Comparison of ENCODE assay signal across 24 cellular contexts in genomic region chr16:89365996-89366395, GRCh38.
DNase-seq lines count a peak whose midpoint lies in the region; ATAC-seq, FAIRE-seq and TF ChIP-seq lines count a peak whose summit lies in the region.
"Had no signal": no experiment of that assay in that cellular context is flagged by ENCODE, and none has a peak within 500 bp of the region (broad histone marks: within the 10 kb centered on the region; RNA-seq: fewer than 3 reads in every experiment).

No MANE protein-coding gene starts in this region.

- TF ChIP-seq CTCF in keratinocyte (optimal IDR thresholded peaks at IDR 0.05 in 1 of 3, IDR thresholded peaks at IDR 0.05 in 1 of 3, conservative IDR thresholded peaks at IDR 0.05 in 1 of 3; ENCODE audit: extremely low read depth in 1 of 3, insufficient read depth in 2 of 3, low read length in 3 of 3), result no peak

- H3K36me3 ChIP-seq in BLaER1, result peaks cover 32% of the 10 kb centered on the region
- peaks cover 5% of the 10 kb centered on the region for H3K36me3 ChIP-seq in SJCRH30
- H3K36me3 ChIP-seq in keratinocyte (ENCODE audit: control insufficient read depth in 2 of 2, extremely low read depth in 1 of 2, insufficient read depth in 2 of 2, low read length in 2 of 2), result peaks cover 1 to 15% of the 10 kb centered on the region in 2 experiments
- H3K36me3 ChIP-seq: tibial nerve had no signal

- dilution Hi-C loops in keratinocyte (cut with MboI; ENCODE audit: extremely low pct_ligation_motif_present, low sequenced_read_pairs), result no loop called here

- H3K27ac Mint-ChIP-seq in T-helper 2 cell treated with Interferon-gamma antibody and Interleukin-4, amounts not matched to agents 5 μg/mL and 100 μg/mL, for 36 hours, result peak overlapping the region; percentile 57

- H2AFZ ChIP-seq in keratinocyte (ENCODE audit: control insufficient read depth, low read length), result no peak overlapping the region
- H2AFZ ChIP-seq: GM23248 had no signal

- H3K4me2 ChIP-seq in BLaER1 (peak overlapping the region; percentile 85; the same call in 1 of the 2 replicates), keratinocyte (ENCODE audit: control insufficient read depth, extremely low read depth, insufficient read depth, low read depth, low read length) (peak overlapping the region; percentile 48)

- peaks cover 70% of the 10 kb centered on the region for H3K4me1 Mint-ChIP-seq in T-helper 2 cell treated with Interferon-gamma antibody and Interleukin-4, amounts not matched to agents 5 μg/mL and 100 μg/mL, for 36 hours (ENCODE audit: low read depth)

- H3K27me3 Mint-ChIP-seq in T-helper 2 cell treated with Interferon-gamma antibody and Interleukin-4, amounts not matched to agents 5 μg/mL and 100 μg/mL, for 36 hours (ENCODE audit: low read depth), result no peaks in the 10 kb centered on the region
- H3K27me3 Mint-ChIP-seq: central memory CD8-positive, alpha-beta T cell; stimulated activated naive B cell treated with anti-CD40 and anti-IgM and Interleukin-4, amounts not matched to agents 10 μg/mL and 1 μg/mL and 100 μg/mL, for 72 hours had no signal

- ATAC-seq in HG03520 (IDR thresholded peaks at IDR 0.05; ENCODE audit: unreplicated experiment), result no peak
- ATAC-seq: foreskin keratinocyte; mucosa of descending colon; stimulated activated naive B cell treated with anti-CD40 and anti-IgM and Interleukin-4, amounts not matched to agents 10 μg/mL and 1 μg/mL and 100 μg/mL, for 72 hours had no signal

- H3K27ac ChIP-seq in BLaER1 (no peak overlapping the region), SJCRH30 (peak overlapping the region; percentile 94), keratinocyte (ENCODE audit: control insufficient read depth, insufficient read depth, low read length) (peak overlapping the region; percentile 75)
- H3K27ac ChIP-seq: tibial nerve had no signal

- H3K36me3 Mint-ChIP-seq in T-helper 2 cell treated with Interferon-gamma antibody and Interleukin-4, amounts not matched to agents 5 μg/mL and 100 μg/mL, for 36 hours (ENCODE audit: low read depth), result peaks cover 18% of the 10 kb centered on the region

- H3K27me3 ChIP-seq in BLaER1 (no peaks in the 10 kb centered on the region), SJCRH30 (no peaks in the 10 kb centered on the region), keratinocyte (ENCODE audit: control insufficient read depth, extremely low read depth, insufficient read depth, low read length) (no peaks in the 10 kb centered on the region)
- H3K27me3 ChIP-seq: foreskin keratinocyte, tibial nerve had no signal

- FAIRE-seq in keratinocyte (lab: Jason Lieb, UNC), result no peak
- FAIRE-seq: HTR-8/SVneo had no signal

- peaks cover 89% of the 10 kb centered on the region for H3K79me2 ChIP-seq in keratinocyte (ENCODE audit: control insufficient read depth, insufficient read depth, low read length)

- no peak for DNase-seq in T-helper 2 cell treated with Interferon-gamma antibody and Interleukin-4, amounts not matched to agents 5 μg/mL and 100 μg/mL, for 36 hours (ENCODE audit: low spot score)
- no peak for DNase-seq in T-helper 2 cell
- DNase-seq in SJCRH30, result no peak
- no peak for DNase-seq in keratinocyte (ENCODE audit: low read depth, low spot score)
- DNase-seq in DMS53 (lab: John Stamatoyannopoulos, UW), result no peak
- no peak for DNase-seq in DMS79 (lab: John Stamatoyannopoulos, UW)
- DNase-seq: activated gamma-delta T cell treated with Interleukin-2 at 50 U/mL for 16 hours; Caco-2; GM23248; hippocampal formation; left ventricle myocardium superior; mucosa of descending colon; NCI-H187; NCI-H2227 treated with DMSO at 0.1 percent for 48 hours; NCI-H748 treated with DMSO at 0.1 percent for 48 hours; SHP77; stimulated activated naive B cell treated with anti-CD40 and anti-IgM and Interleukin-4, amounts not matched to agents 10 μg/mL and 1 μg/mL and 100 μg/mL, for 72 hours had no signal

- H4K20me1 ChIP-seq in BLaER1, result peaks cover 100% of the 10 kb centered on the region
- H4K20me1 ChIP-seq in keratinocyte (ENCODE audit: control insufficient read depth, extremely low read depth, insufficient read depth, low read length), result peaks cover 17% of the 10 kb centered on the region

- no peak overlapping the region for H3K4me3 Mint-ChIP-seq in T-helper 2 cell treated with Interferon-gamma antibody and Interleukin-4, amounts not matched to agents 5 μg/mL and 100 μg/mL, for 36 hours
- H3K4me3 Mint-ChIP-seq: central memory CD8-positive, alpha-beta T cell; stimulated activated naive B cell treated with anti-CD40 and anti-IgM and Interleukin-4, amounts not matched to agents 10 μg/mL and 1 μg/mL and 100 μg/mL, for 72 hours had no signal

- H3K9ac ChIP-seq in BLaER1 (no peak overlapping the region), keratinocyte (ENCODE audit: control insufficient read depth, extremely low read depth, insufficient read depth, low read length) (no peak overlapping the region)

- H3K4me3 ChIP-seq in BLaER1, result no peak overlapping the region
- no peak overlapping the region for H3K4me3 ChIP-seq in SJCRH30
- no peak overlapping the region for H3K4me3 ChIP-seq in keratinocyte (ENCODE audit: control insufficient read depth in 2 of 3, extremely low read depth in 1 of 3, insufficient read depth in 2 of 3, low read depth in 1 of 3, low read length in 3 of 3)
- H3K4me3 ChIP-seq: GM23248, mucosa of descending colon, skin epidermis, tibial nerve had no signal

- no peaks in the 10 kb centered on the region for H3K9me3 ChIP-seq in BLaER1
- no peaks in the 10 kb centered on the region for H3K9me3 ChIP-seq in SJCRH30 (replicated peaks)
- no peaks in the 10 kb centered on the region for H3K9me3 ChIP-seq in keratinocyte (ENCODE audit: control insufficient read depth, low read depth, low read length)
- H3K9me3 ChIP-seq: Caco-2, mucosa of descending colon, tibial nerve had no signal

- no peaks in the 10 kb centered on the region for H3K9me3 Mint-ChIP-seq in T-helper 2 cell treated with Interferon-gamma antibody and Interleukin-4, amounts not matched to agents 5 μg/mL and 100 μg/mL, for 36 hours
- H3K9me3 Mint-ChIP-seq: central memory CD8-positive, alpha-beta T cell; stimulated activated naive B cell treated with anti-CD40 and anti-IgM and Interleukin-4, amounts not matched to agents 10 μg/mL and 1 μg/mL and 100 μg/mL, for 72 hours had no signal

- H3K9me1 ChIP-seq in keratinocyte (ENCODE audit: control insufficient read depth, extremely low read depth, insufficient read depth, low read length), result peaks cover 4% of the 10 kb centered on the region

- peaks cover 100% of the 10 kb centered on the region for H3K4me1 ChIP-seq in BLaER1
- peaks cover 48% of the 10 kb centered on the region for H3K4me1 ChIP-seq in SJCRH30
- peaks cover 85% of the 10 kb centered on the region for H3K4me1 ChIP-seq in keratinocyte (ENCODE audit: control insufficient read depth, extremely low read depth, insufficient read depth, low read length)
